In the genomic region with DNA sequence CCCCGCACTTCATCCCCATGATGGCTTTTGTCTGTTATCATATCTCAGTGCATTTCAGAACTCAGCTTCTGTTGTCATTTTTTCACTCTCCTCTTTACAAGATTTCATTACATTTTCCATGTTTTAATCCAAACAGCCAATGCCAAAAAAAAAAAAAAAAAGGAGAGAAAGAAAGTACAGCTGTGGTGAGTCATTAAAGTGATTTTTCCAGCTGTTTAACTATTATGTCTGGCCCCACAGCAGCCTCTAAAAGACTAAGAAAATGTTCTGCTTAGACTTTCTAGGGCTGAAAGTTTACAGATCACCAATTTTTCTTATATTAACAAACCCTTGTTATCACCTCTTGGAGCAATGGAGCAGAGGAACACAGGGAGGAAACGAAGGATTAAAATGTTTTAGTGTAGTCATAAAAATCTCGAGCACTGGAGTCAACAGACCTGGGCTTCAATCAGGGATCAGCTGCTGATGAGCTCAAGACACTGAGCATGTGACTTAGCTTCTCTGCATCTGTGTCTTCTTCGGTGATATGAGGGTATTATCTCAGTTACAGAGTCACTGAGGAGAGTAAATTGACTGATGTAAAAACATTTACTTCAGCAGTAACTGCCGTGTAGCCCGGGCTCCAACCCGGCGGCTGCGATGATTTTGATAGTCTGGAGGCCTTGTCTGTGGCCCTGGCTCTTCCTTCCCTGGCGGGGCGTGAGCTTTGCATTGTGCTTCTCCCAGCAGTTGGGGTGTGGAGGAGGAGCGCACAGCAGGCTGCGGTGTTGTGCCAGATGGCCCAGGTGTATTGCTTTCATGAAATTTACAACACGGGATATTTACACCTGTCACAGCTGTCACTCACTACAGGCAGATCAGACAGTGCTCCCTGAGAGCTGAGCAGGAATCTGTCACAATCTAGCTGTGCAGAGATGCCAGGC, we compare ENCODE assay signal across 10 cellular contexts.
DNase-seq lines count a peak whose midpoint lies in the region; TF ChIP-seq lines count a peak whose summit lies in the region.
"Had no signal": no experiment of that assay in that cellular context is flagged by ENCODE, and none has a peak within 500 bp of the region (broad histone marks: within the 10 kb centered on the region; RNA-seq: fewer than 3 reads in every experiment).

No MANE protein-coding gene starts in this region.

- DNase-seq in NCI-H1105 treated with DMSO at 0.1 percent for 48 hours (lab: John Stamatoyannopoulos, UW) (peak; percentile 55), adipocyte (ENCODE audit: low read depth) (peak; percentile 49), iris pigment epithelial cell (ENCODE audit: low read depth) (peak; percentile 3), stromal cell of bone marrow (ENCODE audit: low read depth) (peak; percentile 46), progenitor cell of endocrine pancreas (ENCODE audit: low spot score, unreplicated experiment) (no peak), KBM-7 (no peak)
- DNase-seq in stimulated activated CD4-positive, alpha-beta T cell treated with anti-CD3 and anti-CD28 coated beads, Interleukin-15, amount 100 ng/mL, for 24 hours, result no peak
- DNase-seq: effector CD8-positive, alpha-beta T cell; NCI-H510A; stimulated activated CD4-positive, alpha-beta T cell treated with anti-CD3 and anti-CD28 coated beads, Interleukin-2, amount 100 ng/mL, for 48 hours had no signal

- no peaks in the 10 kb centered on the region for H3K36me3 Mint-ChIP-seq in progenitor cell of endocrine pancreas (ENCODE audit: insufficient read depth)

- no peaks in the 10 kb centered on the region for H3K9me3 ChIP-seq in adipocyte (ENCODE audit: control insufficient read depth, low read length)

- H3K4me1 ChIP-seq in adipocyte (ENCODE audit: control insufficient read depth, insufficient read depth, low read length), result peaks cover 7% of the 10 kb centered on the region

- H3K9me3 Mint-ChIP-seq in progenitor cell of endocrine pancreas (ENCODE audit: low read depth), result no peaks in the 10 kb centered on the region

- in situ Hi-C loops in KBM-7 (cut with MboI; ENCODE audit: low pct_unique_long_range_greater_than_20kb, low sequenced_read_pairs), result no loop called here

- no peak overlapping the region for H3K27ac Mint-ChIP-seq in progenitor cell of endocrine pancreas

- H3K27me3 Mint-ChIP-seq in progenitor cell of endocrine pancreas, result peaks cover 8% of the 10 kb centered on the region

- no peak overlapping the region for H3K4me3 Mint-ChIP-seq in progenitor cell of endocrine pancreas (ENCODE audit: low read depth)

- H3K4me1 Mint-ChIP-seq in progenitor cell of endocrine pancreas (ENCODE audit: low read depth), result peaks cover 2% of the 10 kb centered on the region

- no peak overlapping the region for H3K4me3 ChIP-seq in adipocyte (ENCODE audit: low read length)

- TF ChIP-seq CTCF in progenitor cell of endocrine pancreas (IDR thresholded peaks at IDR 0.05; ENCODE audit: unreplicated experiment), result no peak

- H3K36me3 ChIP-seq in adipocyte (ENCODE audit: control insufficient read depth, insufficient read depth, low read length, severe bottlenecking), result no peaks in the 10 kb centered on the region

- no peak overlapping the region for H3K9ac ChIP-seq in adipocyte (ENCODE audit: low read length)

- H3K27me3 ChIP-seq in adipocyte (replicated peaks; ENCODE audit: control insufficient read depth, insufficient read depth, low read length), result no peaks in the 10 kb centered on the region

Comparison
In these comparisons a context has a peak if more than half of its experiments do, and no peak if none do; other contexts are left out.
1. DNase-seq: peak in NCI-H1105 treated with DMSO at 0.1 percent for 48 hours (single experiment), adipocyte (single experiment), iris pigment epithelial cell (single experiment) and stromal cell of bone marrow (single experiment); none in progenitor cell of endocrine pancreas (single experiment), KBM-7 (single experiment) and stimulated activated CD4-positive, alpha-beta T cell treated with anti-CD3 and anti-CD28 coated beads, Interleukin-15, amount 100 ng/mL, for 24 hours (single experiment).